11 cellular contexts compared by ENCODE assay signal in the genomic region with DNA sequence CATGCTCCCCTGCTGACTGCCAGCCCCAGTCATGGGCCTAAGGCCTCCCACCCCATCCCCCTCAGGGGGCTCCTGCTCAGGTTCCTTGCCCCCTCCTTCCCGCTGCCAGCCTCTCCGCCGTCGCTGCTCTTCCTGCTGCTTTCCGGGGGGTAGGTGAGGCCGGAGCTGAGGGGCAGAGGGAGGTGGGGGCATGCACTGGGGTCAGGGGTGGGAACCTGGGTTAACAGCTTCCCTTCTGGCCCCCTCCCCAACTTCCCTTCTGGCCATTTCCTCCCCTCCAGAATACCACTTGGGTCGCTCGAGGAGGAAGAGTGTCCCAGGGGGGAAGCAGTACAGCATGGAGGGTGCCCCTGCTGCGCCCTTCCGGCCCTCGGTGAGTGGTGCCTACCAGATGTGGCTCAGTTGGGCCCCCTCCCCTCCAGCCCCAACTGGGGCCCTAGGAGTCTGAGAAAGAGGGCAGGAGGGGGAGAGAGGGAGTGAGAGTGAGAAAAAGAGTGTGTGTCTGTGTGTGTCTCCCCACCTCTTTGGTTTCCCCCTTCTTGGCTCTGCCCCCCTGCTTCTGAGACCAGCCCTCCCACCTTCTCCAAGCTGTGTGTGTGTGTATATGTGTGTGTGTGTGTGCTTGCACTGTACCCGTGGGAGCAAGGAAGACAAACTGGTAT. TPM values are rescaled to one million over a fixed set of nuclear protein-coding genes. Genes with fewer than 3 reads are reported as not detected.
DNase-seq lines count a peak whose midpoint lies in the region; ATAC-seq and TF ChIP-seq lines count a peak whose summit lies in the region.
"Had no signal": no experiment of that assay in that cellular context is flagged by ENCODE, and none has a peak within 500 bp of the region (broad histone marks: within the 10 kb centered on the region; RNA-seq: fewer than 3 reads in every experiment).

No MANE protein-coding gene starts in this region.

- POLR2A ChIA-PET in activated CD4-positive, alpha-beta memory T cell treated with anti-CD3 and anti-CD28 coated beads, Interleukin-2, amount 10 ng/mL, durations not matched to agents 7 days and 5 days (lab: Charles Lee): interaction anchor here (1.2 to 4.2 kb wide), 4 partner anchors 14 to 160 kb away, joined by 3 to 32 read pairs (median 14); partner anchors contain the start of genes CUTA, RPS18, VPS52 and ZBTB9
- POLR2A ChIA-PET in activated CD4-positive, alpha-beta memory T cell treated with anti-CD3 and anti-CD28 coated beads for 36 hours (lab: Charles Lee): no interaction called here

- H2AFZ ChIP-seq in OCI-LY3 (ENCODE audit: low read depth, low read length): no peak overlapping the region
- no peak overlapping the region for H2AFZ ChIP-seq in hepatocyte
- H2AFZ ChIP-seq: GM23248 had no signal

- H3K4me3 ChIP-seq in OCI-LY3 (ENCODE audit: low read length) (peak overlapping the region; percentile 79), hepatocyte (no peak overlapping the region), thyroid gland (replicated peaks in 1 of 3) (no peak overlapping the region)
- H3K4me3 ChIP-seq: GM23248 had no signal

- H3K27me3 ChIP-seq in OCI-LY3 (ENCODE audit: low read depth, low read length) (no peaks in the 10 kb centered on the region), hepatocyte (no peaks in the 10 kb centered on the region), thyroid gland (no peaks in the 10 kb centered on the region)
- H3K27me3 ChIP-seq: upper lobe of left lung had no signal

- no peaks in the 10 kb centered on the region for H3K79me2 ChIP-seq in OCI-LY3 (ENCODE audit: low read length)
- H3K79me2 ChIP-seq in hepatocyte: peaks cover 43% of the 10 kb centered on the region

- ATAC-seq in stimulated activated naive CD8-positive, alpha-beta T cell treated with anti-CD3 and anti-CD28 coated beads, Interleukin-15, amount 100 ng/mL, for 72 hours: peak; percentile 36

- H3K27me3 Mint-ChIP-seq in activated CD4-positive, alpha-beta memory T cell treated with anti-CD3 and anti-CD28 coated beads, Interleukin-2, amount 10 ng/mL, durations not matched to agents 7 days and 5 days: no peaks in the 10 kb centered on the region
- H3K27me3 Mint-ChIP-seq in activated CD4-positive, alpha-beta memory T cell treated with anti-CD3 and anti-CD28 coated beads for 36 hours: no peaks in the 10 kb centered on the region
- H3K27me3 Mint-ChIP-seq in stimulated activated naive CD8-positive, alpha-beta T cell treated with anti-CD3 and anti-CD28 coated beads, Interleukin-15, amount 100 ng/mL, for 72 hours: no peaks in the 10 kb centered on the region

- H3K4me2 ChIP-seq in OCI-LY3 (ENCODE audit: low read length) (peak overlapping the region; percentile 92), hepatocyte (peak overlapping the region; percentile 55)

- DNase-seq in activated CD4-positive, alpha-beta memory T cell treated with anti-CD3 and anti-CD28 coated beads, Interleukin-2, amount 10 ng/mL, durations not matched to agents 7 days and 5 days: no peak
- DNase-seq in activated CD4-positive, alpha-beta memory T cell treated with anti-CD3 and anti-CD28 coated beads for 36 hours: no peak
- no peak for DNase-seq in hepatocyte (ENCODE audit: low spot score)
- DNase-seq in stimulated activated naive CD8-positive, alpha-beta T cell treated with anti-CD3 and anti-CD28 coated beads, Interleukin-15, amount 100 ng/mL, for 72 hours: no peak
- no peak for DNase-seq in NCI-H2196 (lab: John Stamatoyannopoulos, UW; ENCODE audit: unreplicated experiment)
- DNase-seq in stimulated activated CD4-positive, alpha-beta T cell treated with anti-CD3 and anti-CD28 coated beads, Interleukin-4, amount 100 ng/mL, for 24 hours: no peak
- no peak for DNase-seq in thyroid gland
- DNase-seq: GM23248, NCI-H345, upper lobe of left lung had no signal

- no peaks in the 10 kb centered on the region for H3K9me2 ChIP-seq in hepatocyte (replicated peaks; ENCODE audit: insufficient read depth)

- no peak for TF ChIP-seq CTCF in OCI-LY3 (IDR thresholded peaks at IDR 0.05; ENCODE audit: low read depth, low read length)
- TF ChIP-seq CTCF in hepatocyte (IDR thresholded peaks at IDR 0.05; ENCODE audit: poor library complexity): no peak
- no peak for TF ChIP-seq CTCF in thyroid gland (IDR thresholded peaks at IDR 0.05)

- intact Hi-C loops in activated CD4-positive, alpha-beta memory T cell treated with anti-CD3 and anti-CD28 coated beads for 36 hours (cut with micrococcal nuclease): loop anchor here (2.0 kb wide), 1 partner anchor 23 kb away; the partner anchor contains the start of gene ZBTB9
- intact Hi-C loops in thyroid gland (cut with DNase I): no loop called here

- H3K36me3 Mint-ChIP-seq in activated CD4-positive, alpha-beta memory T cell treated with anti-CD3 and anti-CD28 coated beads, Interleukin-2, amount 10 ng/mL, durations not matched to agents 7 days and 5 days (ENCODE audit: low read depth): peaks cover 32% of the 10 kb centered on the region
- H3K36me3 Mint-ChIP-seq in activated CD4-positive, alpha-beta memory T cell treated with anti-CD3 and anti-CD28 coated beads for 36 hours: peaks cover 13% of the 10 kb centered on the region

- peak overlapping the region; percentile 55 for H3K9ac ChIP-seq in OCI-LY3 (ENCODE audit: low read length)
- H3K9ac ChIP-seq: GM23248 had no signal

- peaks cover 58% of the 10 kb centered on the region for H3K4me1 Mint-ChIP-seq in activated CD4-positive, alpha-beta memory T cell treated with anti-CD3 and anti-CD28 coated beads, Interleukin-2, amount 10 ng/mL, durations not matched to agents 7 days and 5 days
- H3K4me1 Mint-ChIP-seq in activated CD4-positive, alpha-beta memory T cell treated with anti-CD3 and anti-CD28 coated beads for 36 hours (ENCODE audit: low read depth): peaks cover 51% of the 10 kb centered on the region
- H3K4me1 Mint-ChIP-seq in stimulated activated naive CD8-positive, alpha-beta T cell treated with anti-CD3 and anti-CD28 coated beads, Interleukin-15, amount 100 ng/mL, for 72 hours: peaks cover 63% of the 10 kb centered on the region

- CTCF ChIA-PET in activated CD4-positive, alpha-beta memory T cell treated with anti-CD3 and anti-CD28 coated beads, Interleukin-2, amount 10 ng/mL, durations not matched to agents 7 days and 5 days (lab: Charles Lee): interaction anchor here (1.3 kb wide), 1 partner anchor 42 kb away, joined by 6 read pairs; no protein-coding TSS in a partner anchor
- CTCF ChIA-PET in activated CD4-positive, alpha-beta memory T cell treated with anti-CD3 and anti-CD28 coated beads for 36 hours (lab: Charles Lee): interaction anchor here (0.6 kb wide), 2 partner anchors 39 to 105 kb away, joined by 3 read pairs; no protein-coding TSS in a partner anchor

- H3K27ac Mint-ChIP-seq in activated CD4-positive, alpha-beta memory T cell treated with anti-CD3 and anti-CD28 coated beads, Interleukin-2, amount 10 ng/mL, durations not matched to agents 7 days and 5 days: no peak overlapping the region
- H3K27ac Mint-ChIP-seq in activated CD4-positive, alpha-beta memory T cell treated with anti-CD3 and anti-CD28 coated beads for 36 hours: no peak overlapping the region
- peak overlapping the region in 1 of 2 donors; percentile 79 for H3K27ac Mint-ChIP-seq in stimulated activated naive CD8-positive, alpha-beta T cell treated with anti-CD3 and anti-CD28 coated beads, Interleukin-15, amount 100 ng/mL, for 72 hours

- H3K9me3 Mint-ChIP-seq in activated CD4-positive, alpha-beta memory T cell treated with anti-CD3 and anti-CD28 coated beads, Interleukin-2, amount 10 ng/mL, durations not matched to agents 7 days and 5 days: no peaks in the 10 kb centered on the region
- no peaks in the 10 kb centered on the region for H3K9me3 Mint-ChIP-seq in activated CD4-positive, alpha-beta memory T cell treated with anti-CD3 and anti-CD28 coated beads for 36 hours
- no peaks in the 10 kb centered on the region for H3K9me3 Mint-ChIP-seq in stimulated activated naive CD8-positive, alpha-beta T cell treated with anti-CD3 and anti-CD28 coated beads, Interleukin-15, amount 100 ng/mL, for 72 hours

- H4K20me1 ChIP-seq in OCI-LY3 (ENCODE audit: insufficient read depth, low read length): no peaks in the 10 kb centered on the region
- H4K20me1 ChIP-seq in hepatocyte (ENCODE audit: insufficient read depth, poor library complexity, severe bottlenecking): no peaks in the 10 kb centered on the region

- no peaks in the 10 kb centered on the region for H3K36me3 ChIP-seq in OCI-LY3 (replicated peaks; ENCODE audit: low read depth, low read length)
- no peaks in the 10 kb centered on the region for H3K36me3 ChIP-seq in hepatocyte (replicated peaks; ENCODE audit: insufficient read depth, low read depth)
- H3K36me3 ChIP-seq in thyroid gland: peaks cover 9 to 11% of the 10 kb centered on the region in 2 donors

- H3K4me1 ChIP-seq in OCI-LY3 (ENCODE audit: low read length) (peaks cover 35% of the 10 kb centered on the region), hepatocyte (ENCODE audit: insufficient read depth) (peaks cover 38% of the 10 kb centered on the region), thyroid gland (peaks cover 12 to 16% of the 10 kb centered on the region in 2 donors)

- no peak for TF ChIP-seq POLR2A in thyroid gland (IDR thresholded peaks at IDR 0.05)

- WGBS in hepatocyte (ENCODE audit: low lambda C conversion rate, missing lambda C conversion rate): 56% methylated on average over 9 of the region's 12 CpGs
- 60 to 66% methylated on average over 10 of the region's 12 CpGs for WGBS in thyroid gland, 2 donors

- H3K9me3 ChIP-seq in OCI-LY3 (ENCODE audit: insufficient read depth, low read length) (no peaks in the 10 kb centered on the region), hepatocyte (ENCODE audit: low read depth) (no peaks in the 10 kb centered on the region), thyroid gland (no peaks in the 10 kb centered on the region)
- H3K9me3 ChIP-seq: upper lobe of left lung had no signal

- H3K27ac ChIP-seq in OCI-LY3 (ENCODE audit: low read length) (no peak overlapping the region), hepatocyte (no peak overlapping the region), thyroid gland (no peak overlapping the region)
- H3K27ac ChIP-seq: GM23248 had no signal

- peak overlapping the region; percentile 12 for H3K4me3 Mint-ChIP-seq in activated CD4-positive, alpha-beta memory T cell treated with anti-CD3 and anti-CD28 coated beads, Interleukin-2, amount 10 ng/mL, durations not matched to agents 7 days and 5 days
- no peak overlapping the region for H3K4me3 Mint-ChIP-seq in activated CD4-positive, alpha-beta memory T cell treated with anti-CD3 and anti-CD28 coated beads for 36 hours
- H3K4me3 Mint-ChIP-seq in stimulated activated naive CD8-positive, alpha-beta T cell treated with anti-CD3 and anti-CD28 coated beads, Interleukin-15, amount 100 ng/mL, for 72 hours: peak overlapping the region; percentile 80 to 83

RNA-seq across cellular contexts. Expression of gene SYNGAP1, which starts 12.1 kb away (rescaled TPM):
- 10 to 100 TPM; 35.3 to 39.7 TPM for total RNA-seq in activated CD4-positive, alpha-beta memory T cell treated with anti-CD3 and anti-CD28 coated beads, Interleukin-2, amount 10 ng/mL, durations not matched to agents 7 days and 5 days
- total RNA-seq in activated CD4-positive, alpha-beta memory T cell treated with anti-CD3 and anti-CD28 coated beads for 36 hours: 10 to 100 TPM; 34.3 to 35.8 TPM
- total RNA-seq in hepatocyte (5.3 and 6.6 TPM in 2 replicates), thyroid gland (10 to 100 TPM in 3 of 4 donors, 1 to 10 TPM in 1; 10.0 to 15.3 (median 12.2) TPM)
- polyA plus RNA-seq in hepatocyte: 4.9 and 5.7 TPM in 2 replicates

RNA-seq across cellular contexts. Expression of gene CUTA, which starts 14.1 kb away (rescaled TPM):
- 100 to 1,000 TPM; 243 TPM for total RNA-seq in activated CD4-positive, alpha-beta memory T cell treated with anti-CD3 and anti-CD28 coated beads, Interleukin-2, amount 10 ng/mL, durations not matched to agents 7 days and 5 days
- total RNA-seq in activated CD4-positive, alpha-beta memory T cell treated with anti-CD3 and anti-CD28 coated beads for 36 hours: 100 to 1,000 TPM; 190 to 198 TPM
- 121 and 150 TPM in 2 replicates for total RNA-seq in hepatocyte
- polyA plus RNA-seq in hepatocyte: 349 and 357 TPM in 2 replicates
- total RNA-seq in thyroid gland: 100 to 1,000 TPM; 165 to 296 (median 257) TPM

RNA-seq across cellular contexts. Expression of gene PHF1, which starts 21.2 kb away (rescaled TPM):
- 10 to 100 TPM; 46.4 to 51.4 TPM for total RNA-seq in activated CD4-positive, alpha-beta memory T cell treated with anti-CD3 and anti-CD28 coated beads, Interleukin-2, amount 10 ng/mL, durations not matched to agents 7 days and 5 days
- 10 to 100 TPM; 32.4 to 42.3 TPM for total RNA-seq in activated CD4-positive, alpha-beta memory T cell treated with anti-CD3 and anti-CD28 coated beads for 36 hours
- 37.2 and 44.4 TPM in 2 replicates for total RNA-seq in hepatocyte
- 42.4 and 53.0 TPM in 2 replicates for polyA plus RNA-seq in hepatocyte
- 100 to 1,000 TPM in 1 of 4 donors, 10 to 100 TPM in 3; 75.3 to 109 (median 88.5) TPM for total RNA-seq in thyroid gland

RNA-seq across cellular contexts. Expression of gene ZBTB9, which starts 22.4 kb away (rescaled TPM):
- total RNA-seq in activated CD4-positive, alpha-beta memory T cell treated with anti-CD3 and anti-CD28 coated beads, Interleukin-2, amount 10 ng/mL, durations not matched to agents 7 days and 5 days: 1 to 10 TPM; 6.9 to 7.4 TPM
- 10 to 100 TPM in 1 of 2 experiments, 1 to 10 TPM in 1; 9.7 to 10.1 TPM for total RNA-seq in activated CD4-positive, alpha-beta memory T cell treated with anti-CD3 and anti-CD28 coated beads for 36 hours
- total RNA-seq in hepatocyte (5.1 and 6.2 TPM in 2 replicates), thyroid gland (1 to 10 TPM; 4.1 to 5.9 (median 4.6) TPM)
- polyA plus RNA-seq in hepatocyte: 5.0 and 6.7 TPM in 2 replicates

RNA-seq across cellular contexts. Expression of gene KIFC1, which starts 40.4 kb away (rescaled TPM):
- total RNA-seq in activated CD4-positive, alpha-beta memory T cell treated with anti-CD3 and anti-CD28 coated beads, Interleukin-2, amount 10 ng/mL, durations not matched to agents 7 days and 5 days: 100 to 1,000 TPM; 125 to 127 TPM
- total RNA-seq in activated CD4-positive, alpha-beta memory T cell treated with anti-CD3 and anti-CD28 coated beads for 36 hours: 100 to 1,000 TPM in 1 of 2 experiments, 10 to 100 TPM in 1; 94.6 to 103 TPM
- 6.9 and 12.7 TPM in 2 replicates for total RNA-seq in hepatocyte
- 6.1 and 6.6 TPM in 2 replicates for polyA plus RNA-seq in hepatocyte
- total RNA-seq in thyroid gland: 1 to 10 TPM in 2 of 4 donors, under 1 TPM in 2; 0.13 to 4.3 (median 0.91) TPM
